ENCODE assay signal across 14 cellular contexts in the genomic region with DNA sequence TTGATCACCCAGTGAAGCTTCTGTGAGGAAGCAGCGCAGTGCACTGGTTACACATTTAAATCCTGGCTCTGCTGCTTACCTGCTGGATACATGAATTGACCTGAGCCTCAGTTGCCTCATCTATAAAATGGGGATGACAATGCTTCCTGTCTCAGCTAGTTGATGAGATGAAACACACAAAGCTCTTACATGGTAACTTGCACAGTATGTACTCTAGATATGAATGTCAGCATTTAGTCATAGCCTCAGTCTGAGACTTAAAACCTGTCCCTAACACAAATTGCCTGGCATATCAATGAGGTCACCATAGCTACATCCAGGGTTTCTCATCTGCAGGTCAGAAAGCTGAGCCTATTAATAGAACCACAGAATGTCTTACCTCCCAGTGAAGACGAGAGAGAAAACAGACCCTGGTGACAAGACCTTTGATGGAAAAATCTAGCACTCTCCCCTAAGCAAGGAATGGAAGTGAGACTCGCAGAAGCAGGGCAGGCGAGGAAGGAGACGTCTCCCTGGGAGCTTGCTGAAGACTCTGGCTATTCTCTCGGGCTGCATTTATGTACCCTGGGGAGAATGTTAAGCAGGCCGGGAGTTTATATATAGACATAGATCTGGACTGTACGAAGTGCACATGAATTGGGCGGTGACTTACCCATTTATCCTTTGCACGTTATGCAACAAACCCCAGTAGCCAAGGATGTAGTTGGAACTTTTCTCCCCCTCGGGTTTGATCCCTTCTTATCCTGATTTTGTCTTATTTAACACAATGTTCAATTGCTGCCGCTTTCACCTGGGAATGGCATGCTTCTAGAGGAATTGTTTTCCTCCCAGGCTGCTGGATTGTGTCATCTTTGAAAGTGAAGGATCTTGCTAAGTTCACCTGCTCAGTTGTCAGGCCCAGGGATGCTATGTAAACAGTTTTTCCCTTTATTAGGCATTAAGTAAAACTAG.
A peak's percentile ranks its signal among the peaks of the same experiment; 100 is the strongest.
DNase-seq lines count a peak whose midpoint lies in the region.
"Had no signal": no experiment of that assay in that cellular context is flagged by ENCODE, and none has a peak within 500 bp of the region (broad histone marks: within the 10 kb centered on the region; RNA-seq: fewer than 3 reads in every experiment).

No MANE protein-coding gene starts in this region.

- no peaks in the 10 kb centered on the region for H3K27me3 ChIP-seq in stomach smooth muscle (ENCODE audit: control insufficient read depth in 1 of 2, insufficient read depth in 2 of 2, low read length in 2 of 2)

- no peaks in the 10 kb centered on the region for H3K9me3 Mint-ChIP-seq in activated T-cell treated with anti-CD3 and anti-CD28 coated beads, Interleukin-2, amount 50 U/mL, for 24 hours
- H3K9me3 Mint-ChIP-seq in T-helper 2 cell treated with Interferon-gamma antibody and Interleukin-4, amounts not matched to agents 5 μg/mL and 100 μg/mL, for 36 hours = no peaks in the 10 kb centered on the region

- no peak for DNase-seq in activated T-cell treated with anti-CD3 and anti-CD28 coated beads, Interleukin-2, amount 50 U/mL, for 24 hours
- DNase-seq in activated T-cell treated with anti-CD3 and anti-CD28 coated beads, Interleukin-2, amount 50 U/mL, for 1 hour = no peak
- peak; percentile 35 for DNase-seq in kidney tubule cell (ENCODE audit: low spot score)
- DNase-seq in activated gamma-delta T cell treated with Interleukin-2 at 50 U/mL for 16 hours = no peak
- DNase-seq in T-helper 2 cell treated with Interferon-gamma antibody and Interleukin-4, amounts not matched to agents 5 μg/mL and 100 μg/mL, for 36 hours (ENCODE audit: low spot score) = no peak
- DNase-seq in stimulated activated CD4-positive, alpha-beta T cell treated with anti-CD3 and anti-CD28 coated beads, Interleukin-4, amount 100 ng/mL, for 4 hours = no peak
- DNase-seq: effector memory CD4-positive, alpha-beta T cell; foreskin melanocyte; kidney; NCI-H1417 treated with DMSO at 0.1 percent for 48 hours; NCI-H524; small intestine had no signal

- H3K27ac Mint-ChIP-seq in activated T-cell treated with anti-CD3 and anti-CD28 coated beads, Interleukin-2, amount 50 U/mL, for 24 hours = peak overlapping the region; percentile 93
- no peak overlapping the region for H3K27ac Mint-ChIP-seq in T-helper 2 cell treated with Interferon-gamma antibody and Interleukin-4, amounts not matched to agents 5 μg/mL and 100 μg/mL, for 36 hours

- H3K4me1 Mint-ChIP-seq in activated T-cell treated with anti-CD3 and anti-CD28 coated beads, Interleukin-2, amount 50 U/mL, for 24 hours (ENCODE audit: low read depth) = peaks cover 42% of the 10 kb centered on the region
- H3K4me1 Mint-ChIP-seq in T-helper 2 cell treated with Interferon-gamma antibody and Interleukin-4, amounts not matched to agents 5 μg/mL and 100 μg/mL, for 36 hours (ENCODE audit: low read depth) = peaks cover 9% of the 10 kb centered on the region

- peak overlapping the region; percentile 54 to 66 for H3K9ac ChIP-seq in stomach smooth muscle (ENCODE audit: low read length in 2 of 2)

- peaks cover 54% of the 10 kb centered on the region for H3K4me1 ChIP-seq in stomach smooth muscle (ENCODE audit: control insufficient read depth, insufficient read depth, low read length)

- peaks cover 89% of the 10 kb centered on the region for H3K36me3 Mint-ChIP-seq in activated T-cell treated with anti-CD3 and anti-CD28 coated beads, Interleukin-2, amount 50 U/mL, for 24 hours (ENCODE audit: low read depth)
- H3K36me3 Mint-ChIP-seq in T-helper 2 cell treated with Interferon-gamma antibody and Interleukin-4, amounts not matched to agents 5 μg/mL and 100 μg/mL, for 36 hours (ENCODE audit: low read depth) = peaks cover 58% of the 10 kb centered on the region

- H3K4me3 ChIP-seq in stomach smooth muscle (ENCODE audit: low read length in 2 of 2) = peak overlapping the region; percentile 15 to 54

- no peaks in the 10 kb centered on the region for H3K9me3 ChIP-seq in stomach smooth muscle (ENCODE audit: control insufficient read depth in 2 of 2, low read length in 2 of 2)

- peak overlapping the region; percentile 88 for H3K27ac ChIP-seq in angular gyrus (ENCODE audit: low read depth, low read length)
- peak overlapping the region; percentile 94 for H3K27ac ChIP-seq in stomach smooth muscle (ENCODE audit: low read length)

- peaks cover 7 to 13% of the 10 kb centered on the region in 2 donors for H3K36me3 ChIP-seq in stomach smooth muscle (ENCODE audit: control insufficient read depth in 2 of 2, insufficient read depth in 2 of 2, low read length in 2 of 2)

- no peaks in the 10 kb centered on the region for H3K27me3 Mint-ChIP-seq in activated T-cell treated with anti-CD3 and anti-CD28 coated beads, Interleukin-2, amount 50 U/mL, for 24 hours
- no peaks in the 10 kb centered on the region for H3K27me3 Mint-ChIP-seq in T-helper 2 cell treated with Interferon-gamma antibody and Interleukin-4, amounts not matched to agents 5 μg/mL and 100 μg/mL, for 36 hours (ENCODE audit: low read depth)

- no peak overlapping the region for H3K4me3 Mint-ChIP-seq in activated T-cell treated with anti-CD3 and anti-CD28 coated beads, Interleukin-2, amount 50 U/mL, for 24 hours
- no peak overlapping the region for H3K4me3 Mint-ChIP-seq in T-helper 2 cell treated with Interferon-gamma antibody and Interleukin-4, amounts not matched to agents 5 μg/mL and 100 μg/mL, for 36 hours
